Comparison of ENCODE assay signal across 9 cellular contexts in the genomic region with DNA sequence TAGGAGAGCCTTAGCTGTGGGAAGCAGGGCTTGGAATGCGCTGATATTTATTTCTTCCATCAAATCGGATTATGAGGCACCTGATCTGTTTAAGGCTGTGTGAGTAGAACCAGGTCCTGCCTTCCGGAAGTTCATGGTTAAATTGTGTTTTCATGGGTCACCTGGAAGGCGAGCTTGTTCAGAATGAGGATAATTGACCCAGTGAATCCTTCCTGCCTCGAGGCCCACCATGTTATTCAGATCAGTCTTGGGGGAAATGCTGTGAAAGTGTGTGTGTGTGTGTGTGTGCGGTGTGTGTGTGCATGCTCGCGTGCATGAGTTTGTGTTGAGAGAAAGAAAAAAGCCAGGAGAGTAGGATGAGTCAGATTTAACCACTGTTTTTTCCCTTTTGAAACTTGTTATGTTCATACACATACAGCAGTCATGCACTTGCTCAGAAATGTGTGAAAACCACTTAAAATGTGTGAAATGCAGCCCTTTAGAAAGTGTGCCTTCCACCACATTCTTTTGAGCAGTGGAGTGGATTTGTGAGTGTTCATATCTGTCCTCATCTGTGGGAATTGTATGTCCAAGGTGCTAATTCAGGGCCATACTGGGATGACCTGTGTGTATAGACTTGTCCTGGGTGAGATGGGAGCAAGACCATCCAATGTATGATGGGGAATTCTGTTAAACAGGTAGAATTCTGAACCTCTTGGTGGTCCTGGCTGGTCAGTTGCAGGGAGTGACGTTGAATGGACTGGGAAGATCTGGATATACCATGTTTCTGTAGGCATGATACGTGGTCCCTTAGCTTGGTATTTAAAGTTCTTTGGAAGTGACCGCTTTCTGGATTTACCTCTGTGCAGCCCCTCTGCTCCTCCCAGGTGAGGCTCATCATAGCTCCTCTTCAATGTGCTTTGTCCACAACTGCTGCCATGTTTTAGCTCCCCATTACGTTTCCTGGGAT. TPM values are rescaled to one million over a fixed set of nuclear protein-coding genes. Genes with fewer than 3 reads are reported as not detected.
A peak's percentile ranks its signal among the peaks of the same experiment; 100 is the strongest.
DNase-seq lines count a peak whose midpoint lies in the region; ATAC-seq and TF ChIP-seq lines count a peak whose summit lies in the region.
"Had no signal": no experiment of that assay in that cellular context is flagged by ENCODE, and none has a peak within 500 bp of the region (broad histone marks: within the 10 kb centered on the region; RNA-seq: fewer than 3 reads in every experiment).

No MANE protein-coding gene starts in this region.

- ATAC-seq in HG02970 (IDR thresholded peaks at IDR 0.05; ENCODE audit: low FRiP score, unreplicated experiment), result peak; percentile 45
- peak; percentile 67 to 72 for ATAC-seq in activated CD4-positive, CD25-positive, alpha-beta regulatory T cell treated with anti-CD3 and anti-CD28 coated beads, Interleukin-2, amount 50 U/mL, for 24 hours

- TF ChIP-seq CTCF in GM13976 (IDR thresholded peaks at IDR 0.05; ENCODE audit: borderline replicate concordance, control extremely low read depth, extremely low read depth, insufficient read depth, missing control alignments) (no peak), chondrocyte (IDR thresholded peaks at IDR 0.05) (no peak)

- DNase-seq in GM13976 (ENCODE audit: low spot score), result peak; percentile 71
- peak; percentile 92 for DNase-seq in glomerular visceral epithelial cell (ENCODE audit: extremely low spot score)
- DNase-seq in 8988T, result no peak
- no peak for DNase-seq in NCI-H187 (lab: John Stamatoyannopoulos, UW)
- no peak for DNase-seq in chondrocyte (ENCODE audit: low spot score)
- no peak for DNase-seq in effector CD4-positive, alpha-beta T cell

- H3K27me3 Mint-ChIP-seq in chondrocyte (ENCODE audit: low read depth), result no peaks in the 10 kb centered on the region

- H3K36me3 Mint-ChIP-seq in chondrocyte (ENCODE audit: low read depth), result no peaks in the 10 kb centered on the region

- H3K27ac Mint-ChIP-seq in chondrocyte (ENCODE audit: unreplicated experiment), result no peak overlapping the region
- H3K27ac Mint-ChIP-seq: IgD-negative memory B cell had no signal

- H3K4me1 Mint-ChIP-seq in chondrocyte (ENCODE audit: low read depth), result peaks cover 59% of the 10 kb centered on the region

- H3K4me3 Mint-ChIP-seq in chondrocyte (ENCODE audit: unreplicated experiment), result no peak overlapping the region

- in situ Hi-C loops in GM13976 (cut with MboI; ENCODE audit: low sequenced_read_pairs, unreplicated experiment), result no loop called here

- no peaks in the 10 kb centered on the region for H3K9me3 Mint-ChIP-seq in chondrocyte (ENCODE audit: low read depth)
- H3K9me3 Mint-ChIP-seq: IgD-negative memory B cell had no signal

RNA-seq across cellular contexts. Expression of a gene that starts 36.9 kb away (rescaled TPM):
- 19.0 to 27.2 TPM (median 23.2 TPM) in 3 replicates for total RNA-seq in chondrocyte

Comparison
In these comparisons a context has a peak if more than half of its experiments do, and no peak if none do; other contexts are left out.
1. DNase-seq: peak in GM13976 (single experiment) and glomerular visceral epithelial cell (single experiment); none in 8988T (single experiment), NCI-H187 (0 of 2), chondrocyte (single experiment) and effector CD4-positive, alpha-beta T cell (single experiment).